In the genomic region with DNA sequence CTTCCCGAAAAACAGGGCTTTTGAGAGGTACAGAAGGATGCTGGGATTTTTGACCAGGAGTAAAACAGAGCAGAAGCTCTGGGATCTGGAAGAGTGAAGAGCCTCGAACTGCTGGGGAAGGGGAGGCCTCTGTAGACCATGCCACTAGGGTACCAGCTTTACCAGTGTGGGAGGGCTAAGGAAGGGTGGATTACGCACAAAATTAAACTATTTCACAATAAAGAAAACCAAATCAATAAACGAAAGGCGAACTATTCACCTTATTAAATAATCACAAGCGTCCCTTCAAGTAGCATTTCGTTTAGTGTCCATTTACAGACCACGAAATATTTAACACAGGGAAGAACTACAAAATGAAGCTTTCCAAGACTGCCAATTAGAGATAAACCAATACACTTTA, we compare ENCODE assay signal across 8 cellular contexts. TPM values are rescaled to one million over a fixed set of nuclear protein-coding genes. Genes with fewer than 3 reads are reported as not detected.
DNase-seq lines count a peak whose midpoint lies in the region; ATAC-seq and TF ChIP-seq lines count a peak whose summit lies in the region.

No MANE protein-coding gene starts in this region.

- DNase-seq in GM23248 (peak; percentile 18), fibroblast of pulmonary artery (ENCODE audit: low read depth) (no peak), sigmoid colon (no peak)

- H3K4me2 ChIP-seq in GM23248 (ENCODE audit: unreplicated experiment) = peak overlapping the region; percentile 97
- peak overlapping the region; percentile 74 for H3K4me2 ChIP-seq in SU-DHL-6 (ENCODE audit: low read depth, low read length, poor library complexity, severe bottlenecking)

- H3K4me1 ChIP-seq in GM23248 (ENCODE audit: insufficient read depth) (peaks cover 15% of the 10 kb centered on the region), sigmoid colon (peaks cover 0 to 17% (median 16%) of the 10 kb centered on the region in 4 donors)

- TF ChIP-seq EP300 in sigmoid colon (IDR thresholded peaks at IDR 0.05) = no peak

- H4K20me1 ChIP-seq in GM23248 (ENCODE audit: insufficient read depth) (no peaks in the 10 kb centered on the region), SU-DHL-6 (ENCODE audit: low read depth, low read length) (no peaks in the 10 kb centered on the region)

- in situ Hi-C loops in GM23248 (cut with MboI) = no loop called here

- H3K4me3 ChIP-seq in GM23248 = peak overlapping the region; percentile 93
- H3K4me3 ChIP-seq in SU-DHL-6 (ENCODE audit: insufficient read depth, low read length, poor library complexity, severe bottlenecking) = peak overlapping the region; percentile 65
- peak overlapping the region; percentile 92 for H3K4me3 ChIP-seq in fibroblast of pulmonary artery (replicated peaks; ENCODE audit: low read depth, low read length)
- peak overlapping the region; percentile 56 to 89 (median 82) for H3K4me3 ChIP-seq in sigmoid colon

- no peak for TF ChIP-seq POLR2A in sigmoid colon (IDR thresholded peaks at IDR 0.05)

- TF ChIP-seq CTCF in SU-DHL-6 (IDR thresholded peaks at IDR 0.05; ENCODE audit: insufficient read depth, low read length, poor library complexity, severe bottlenecking) = no peak
- TF ChIP-seq CTCF in fibroblast of pulmonary artery (IDR thresholded peaks at IDR 0.05; ENCODE audit: low read length, missing control alignments) = no peak
- TF ChIP-seq CTCF in sigmoid colon (IDR thresholded peaks at IDR 0.05) = no peak

- H3K9me3 ChIP-seq in GM23248 (ENCODE audit: low read depth) (no peaks in the 10 kb centered on the region), SU-DHL-6 (ENCODE audit: insufficient read depth, low read length) (no peaks in the 10 kb centered on the region), sigmoid colon (no peaks in the 10 kb centered on the region)

- 5 to 6% methylated on average over 8 of the region's 8 CpGs for WGBS in GM23248 (ENCODE audit: low coverage in 1 of 2, low lambda C conversion rate in 2 of 2, missing lambda C conversion rate in 2 of 2), 2 experiments
- 15 to 35% methylated on average over 8 of the region's 8 CpGs for WGBS in sigmoid colon, 2 donors

- ATAC-seq in HG03342 (IDR thresholded peaks at IDR 0.05; ENCODE audit: unreplicated experiment) (no peak), GM19455 (IDR thresholded peaks at IDR 0.05; ENCODE audit: unreplicated experiment) (no peak), HG02885 (IDR thresholded peaks at IDR 0.05; ENCODE audit: poor library complexity, unreplicated experiment) (no peak), HG03432 (IDR thresholded peaks at IDR 0.05; ENCODE audit: unreplicated experiment) (no peak)

- H3K9me2 ChIP-seq in GM23248 (ENCODE audit: insufficient read depth) = no peaks in the 10 kb centered on the region
- no peaks in the 10 kb centered on the region for H3K9me2 ChIP-seq in SU-DHL-6 (replicated peaks; ENCODE audit: insufficient read depth, low read length)

- H3K27ac ChIP-seq in GM23248 (peak overlapping the region; percentile 91), SU-DHL-6 (ENCODE audit: low read depth, low read length) (peak overlapping the region; percentile 20), sigmoid colon (peak overlapping the region; percentile 93 to 99 (median 96))

- no peaks in the 10 kb centered on the region for H3F3A ChIP-seq in GM23248 (ENCODE audit: insufficient read depth)
- H3F3A ChIP-seq in SU-DHL-6 (ENCODE audit: insufficient read depth) = 0 out of 2 replicates have a peak, but pooled peaks cover 11% of the 10 kb centered on the region

- intact Hi-C loops in sigmoid colon (cut with DNase I) = loop anchor here (1.0 kb wide), 1 partner anchor 22 kb away; no protein-coding TSS in a partner anchor

- H3K27me3 ChIP-seq in GM23248 (replicated peaks; ENCODE audit: insufficient read depth) (no peaks in the 10 kb centered on the region), SU-DHL-6 (ENCODE audit: low read length) (no peaks in the 10 kb centered on the region), sigmoid colon (no peaks in the 10 kb centered on the region)

- H3K79me2 ChIP-seq in GM23248 (ENCODE audit: insufficient read depth) (peaks cover 18% of the 10 kb centered on the region), SU-DHL-6 (ENCODE audit: insufficient read depth, low read length) (peaks cover 9% of the 10 kb centered on the region)

- H2AFZ ChIP-seq in GM23248 = peak overlapping the region; percentile 94
- peak overlapping the region; percentile 54 for H2AFZ ChIP-seq in SU-DHL-6 (ENCODE audit: low read depth, low read length, severe bottlenecking)

- H3K9ac ChIP-seq in GM23248 = peak overlapping the region; percentile 95
- H3K9ac ChIP-seq in SU-DHL-6 (ENCODE audit: low read length) = peak overlapping the region; percentile 72

- H3K36me3 ChIP-seq in GM23248 (ENCODE audit: low read depth) = peaks cover 4% of the 10 kb centered on the region; the same call in 1 of the 2 replicates
- no peaks in the 10 kb centered on the region for H3K36me3 ChIP-seq in SU-DHL-6 (ENCODE audit: low read length)
- peaks cover 3 to 37% (median 12%) of the 10 kb centered on the region in 4 donors for H3K36me3 ChIP-seq in sigmoid colon

RNA-seq across cellular contexts. Expression of a gene that starts 0.7 kb away (rescaled TPM):
- total RNA-seq in GM23248 (2014; rRNA removed; shearing (Covaris generic)) = 49.7 and 63.2 TPM in 2 replicates
- polyA plus RNA-seq in GM23248 (2016; fragmentation: Nextera tagmentation; extraction: Ambion mirVana) (76.6 and 83.4 TPM in 2 replicates), sigmoid colon (10 to 100 TPM; 49.4 to 69.1 (median 51.8) TPM)
- total RNA-seq in sigmoid colon = 10 to 100 TPM; 79.2 to 95.6 (median 92.7) TPM

RNA-seq across cellular contexts. Expression of a gene that starts 18.6 kb away (rescaled TPM):
- 21.9 and 22.5 TPM in 2 replicates for total RNA-seq in GM23248 (2014; rRNA removed; shearing (Covaris generic))
- polyA plus RNA-seq in GM23248 (2016; fragmentation: Nextera tagmentation; extraction: Ambion mirVana) (29.7 and 34.3 TPM in 2 replicates), sigmoid colon (10 to 100 TPM; 73.9 to 98.4 (median 95.0) TPM)
- total RNA-seq in sigmoid colon = 10 to 100 TPM; 12.2 to 46.4 (median 28.7) TPM

RNA-seq across cellular contexts. Expression of a gene that starts 23.1 kb away (rescaled TPM):
- 16.2 and 24.5 TPM in 2 replicates for total RNA-seq in GM23248 (2014; rRNA removed; shearing (Covaris generic))
- polyA plus RNA-seq in GM23248 (2016; fragmentation: Nextera tagmentation; extraction: Ambion mirVana) = 15.2 and 15.8 TPM in 2 replicates
- 10 to 100 TPM in 3 of 4 donors, 1 to 10 TPM in 1; 8.0 to 14.1 (median 11.5) TPM for total RNA-seq in sigmoid colon
- 10 to 100 TPM; 33.0 to 78.8 (median 52.9) TPM for polyA plus RNA-seq in sigmoid colon

Comparison
In these comparisons a context has a peak if more than half of its experiments do, and no peak if none do; other contexts are left out.
1. H3K27ac ChIP-seq: peak in every context shown above with its lines; median percentile 96 in sigmoid colon; 91 in GM23248; 20 in SU-DHL-6.